8 cellular contexts compared by ENCODE assay signal in the genomic region with DNA sequence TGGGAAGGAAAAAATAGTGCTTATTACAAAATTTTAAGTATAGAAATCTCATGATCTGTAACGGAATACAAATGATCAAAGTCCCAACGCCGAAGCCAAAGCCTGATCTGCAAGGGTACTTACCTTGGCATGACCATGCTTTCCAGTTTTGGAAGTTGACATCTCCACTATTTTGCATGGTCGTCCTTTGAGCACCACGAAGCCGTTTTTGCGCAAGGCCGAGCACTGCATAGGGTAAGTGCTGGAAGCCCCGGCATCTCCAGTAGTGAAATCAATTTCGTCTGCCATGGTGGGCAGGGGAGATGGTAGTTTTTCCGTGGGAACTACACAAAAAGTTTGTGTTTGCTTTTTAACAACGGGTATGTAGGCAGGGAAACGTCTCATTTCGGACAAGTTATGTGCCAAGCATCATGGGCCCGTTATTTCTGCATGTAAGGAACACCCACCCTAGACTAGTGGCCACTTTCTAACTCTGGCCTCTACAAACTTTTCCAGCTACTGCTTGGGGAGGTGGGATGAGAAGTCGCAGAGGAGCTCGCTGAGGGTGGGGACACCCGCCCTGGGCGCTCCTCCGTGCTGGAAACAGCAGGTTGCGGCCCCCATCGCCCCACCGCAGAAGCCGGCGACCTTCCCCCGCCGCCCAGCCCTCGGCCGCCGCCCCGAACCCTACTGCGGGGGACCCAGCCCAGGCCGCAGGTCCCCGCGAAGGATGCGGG. TPM values are rescaled to one million over a fixed set of nuclear protein-coding genes. Genes with fewer than 3 reads are reported as not detected.
DNase-seq lines count a peak whose midpoint lies in the region; ATAC-seq and TF ChIP-seq lines count a peak whose summit lies in the region.

No MANE protein-coding gene starts in this region.

- intact Hi-C loops in Right ventricle myocardium inferior (cut with DNase I) = loop anchor here (1.0 kb wide), 1 partner anchor 37 kb away; a partner anchor contains a TSS

- no peak for TF ChIP-seq EP300 in upper lobe of left lung (IDR thresholded peaks at IDR 0.05)

- no peaks in the 10 kb centered on the region for H3K4me1 ChIP-seq in cardiac muscle cell (ENCODE audit: low read depth)
- no peaks in the 10 kb centered on the region for H3K4me1 ChIP-seq in NT2/D1 (ENCODE audit: insufficient read depth, insufficient read length)
- peaks cover 8 to 21% (median 9%) of the 10 kb centered on the region in 4 donors for H3K4me1 ChIP-seq in upper lobe of left lung

- ATAC-seq in Right ventricle myocardium inferior = no peak
- no peak for ATAC-seq in upper lobe of left lung (ENCODE audit: low FRiP score in 2 of 2)
- no peak for ATAC-seq in HG02870 (IDR thresholded peaks at IDR 0.05; ENCODE audit: unreplicated experiment)

- H3K9ac ChIP-seq in NT2/D1 (ENCODE audit: insufficient read length, low read depth) = peak overlapping the region; percentile 79

- H3K4me3 ChIP-seq in cardiac muscle cell (peak overlapping the region; percentile 64), NT2/D1 (ENCODE audit: insufficient read length, low read depth) (peak overlapping the region; percentile 48), coronary artery (peak overlapping the region; percentile 92), upper lobe of left lung (peak overlapping the region; percentile 12 to 66 (median 60))

- DNase-seq in cardiac muscle cell (ENCODE audit: low read depth in 1 of 2, low spot score in 1 of 2) (peak; percentile 5 to 34), Right ventricle myocardium inferior (ENCODE audit: missing footprints) (no peak), NT2/D1 (ENCODE audit: low read depth, low spot score) (no peak), coronary artery (ENCODE audit: low spot score) (no peak), lung microvascular endothelial cell (ENCODE audit: low read depth in 2 of 2) (peak; percentile 13 to 14), upper lobe of left lung (no peak), COR-L47 (lab: John Stamatoyannopoulos, UW) (no peak)

- TF ChIP-seq CTCF in cardiac muscle cell (IDR thresholded peaks at IDR 0.05; ENCODE audit: low read depth, low read length) (no peak), coronary artery (IDR thresholded peaks at IDR 0.05) (no peak), upper lobe of left lung (IDR thresholded peaks at IDR 0.05) (no peak)

- TF ChIP-seq POLR2A in upper lobe of left lung (IDR thresholded peaks at IDR 0.05) = no peak

- H3K27me3 ChIP-seq in cardiac muscle cell = peaks cover 18% of the 10 kb centered on the region
- H3K27me3 ChIP-seq in NT2/D1 (ENCODE audit: insufficient read depth, insufficient read length) = peaks cover 11% of the 10 kb centered on the region
- no peaks in the 10 kb centered on the region for H3K27me3 ChIP-seq in upper lobe of left lung

- no peaks in the 10 kb centered on the region for H3K9me3 ChIP-seq in cardiac muscle cell (ENCODE audit: low read depth)
- H3K9me3 ChIP-seq in NT2/D1 (ENCODE audit: insufficient read depth, low read length) = peaks cover 13% of the 10 kb centered on the region; the same call in 1 of the 2 replicates
- peaks cover 3 to 23% (median 6%) of the 10 kb centered on the region in 4 donors for H3K9me3 ChIP-seq in upper lobe of left lung

- H3K27ac ChIP-seq in cardiac muscle cell (no peak overlapping the region), coronary artery (peak overlapping the region; percentile 49 to 81), upper lobe of left lung (peak overlapping the region in 3 of 4 donors; percentile 44 to 70 (median 55))

- WGBS in upper lobe of left lung, 2 donors = 36 to 37% methylated on average over 12 to 17 of the region's 36 CpGs

- H3K36me3 ChIP-seq in cardiac muscle cell = no peaks in the 10 kb centered on the region
- no peaks in the 10 kb centered on the region for H3K36me3 ChIP-seq in NT2/D1 (ENCODE audit: insufficient read depth, insufficient read length, low read length)
- H3K36me3 ChIP-seq in upper lobe of left lung = no peaks in the 10 kb centered on the region

RNA-seq across cellular contexts. Expression of a gene that starts 0.8 kb away (rescaled TPM):
- total RNA-seq in cardiac muscle cell (1.3 and 2.6 TPM in 2 replicates), Right ventricle myocardium inferior (8.8 TPM), lung microvascular endothelial cell (4.1 and 4.6 TPM in 2 replicates), upper lobe of left lung (1 to 10 TPM in 4 of 6 donors, not detected in 2; 2.0 to 6.2 (median 2.9) TPM)
- 7.3 and 12.2 TPM in 2 replicates for polyA plus RNA-seq in cardiac muscle cell

RNA-seq across cellular contexts. Expression of a gene that starts 37.7 kb away (rescaled TPM):
- total RNA-seq in cardiac muscle cell (30.4 and 49.2 TPM in 2 replicates), Right ventricle myocardium inferior (11.7 TPM), lung microvascular endothelial cell (11.9 and 36.4 TPM in 2 replicates), upper lobe of left lung (10 to 100 TPM in 4 of 6 donors, 1 to 10 TPM in 2; 4.2 to 33.7 (median 29.0) TPM)
- polyA plus RNA-seq in cardiac muscle cell = 33.2 and 44.5 TPM in 2 replicates

Comparison
In these comparisons a context has a peak if more than half of its experiments do, and no peak if none do; other contexts are left out.
1. DNase-seq: peak in cardiac muscle cell (2 of 2) and lung microvascular endothelial cell (2 of 2); none in Right ventricle myocardium inferior (single experiment), NT2/D1 (single experiment), coronary artery (single experiment), upper lobe of left lung (0 of 2) and COR-L47 (single experiment).
2. Peak in every context shown above with its lines, with median percentiles within 50 percentile points of each other: H3K4me3 ChIP-seq.